2 cellular contexts compared by ENCODE assay signal in genomic region chr6:116072368-116072767, GRCh38.
TF ChIP-seq lines count a peak whose summit lies in the region.

No MANE protein-coding gene starts in this region.

TF ChIP-seq in K562, 482 proteins besides CTCF, POLR2A, EP300 and RAD21 (continued from another document and continues in another):
- TF ChIP-seq, protein P1, sequence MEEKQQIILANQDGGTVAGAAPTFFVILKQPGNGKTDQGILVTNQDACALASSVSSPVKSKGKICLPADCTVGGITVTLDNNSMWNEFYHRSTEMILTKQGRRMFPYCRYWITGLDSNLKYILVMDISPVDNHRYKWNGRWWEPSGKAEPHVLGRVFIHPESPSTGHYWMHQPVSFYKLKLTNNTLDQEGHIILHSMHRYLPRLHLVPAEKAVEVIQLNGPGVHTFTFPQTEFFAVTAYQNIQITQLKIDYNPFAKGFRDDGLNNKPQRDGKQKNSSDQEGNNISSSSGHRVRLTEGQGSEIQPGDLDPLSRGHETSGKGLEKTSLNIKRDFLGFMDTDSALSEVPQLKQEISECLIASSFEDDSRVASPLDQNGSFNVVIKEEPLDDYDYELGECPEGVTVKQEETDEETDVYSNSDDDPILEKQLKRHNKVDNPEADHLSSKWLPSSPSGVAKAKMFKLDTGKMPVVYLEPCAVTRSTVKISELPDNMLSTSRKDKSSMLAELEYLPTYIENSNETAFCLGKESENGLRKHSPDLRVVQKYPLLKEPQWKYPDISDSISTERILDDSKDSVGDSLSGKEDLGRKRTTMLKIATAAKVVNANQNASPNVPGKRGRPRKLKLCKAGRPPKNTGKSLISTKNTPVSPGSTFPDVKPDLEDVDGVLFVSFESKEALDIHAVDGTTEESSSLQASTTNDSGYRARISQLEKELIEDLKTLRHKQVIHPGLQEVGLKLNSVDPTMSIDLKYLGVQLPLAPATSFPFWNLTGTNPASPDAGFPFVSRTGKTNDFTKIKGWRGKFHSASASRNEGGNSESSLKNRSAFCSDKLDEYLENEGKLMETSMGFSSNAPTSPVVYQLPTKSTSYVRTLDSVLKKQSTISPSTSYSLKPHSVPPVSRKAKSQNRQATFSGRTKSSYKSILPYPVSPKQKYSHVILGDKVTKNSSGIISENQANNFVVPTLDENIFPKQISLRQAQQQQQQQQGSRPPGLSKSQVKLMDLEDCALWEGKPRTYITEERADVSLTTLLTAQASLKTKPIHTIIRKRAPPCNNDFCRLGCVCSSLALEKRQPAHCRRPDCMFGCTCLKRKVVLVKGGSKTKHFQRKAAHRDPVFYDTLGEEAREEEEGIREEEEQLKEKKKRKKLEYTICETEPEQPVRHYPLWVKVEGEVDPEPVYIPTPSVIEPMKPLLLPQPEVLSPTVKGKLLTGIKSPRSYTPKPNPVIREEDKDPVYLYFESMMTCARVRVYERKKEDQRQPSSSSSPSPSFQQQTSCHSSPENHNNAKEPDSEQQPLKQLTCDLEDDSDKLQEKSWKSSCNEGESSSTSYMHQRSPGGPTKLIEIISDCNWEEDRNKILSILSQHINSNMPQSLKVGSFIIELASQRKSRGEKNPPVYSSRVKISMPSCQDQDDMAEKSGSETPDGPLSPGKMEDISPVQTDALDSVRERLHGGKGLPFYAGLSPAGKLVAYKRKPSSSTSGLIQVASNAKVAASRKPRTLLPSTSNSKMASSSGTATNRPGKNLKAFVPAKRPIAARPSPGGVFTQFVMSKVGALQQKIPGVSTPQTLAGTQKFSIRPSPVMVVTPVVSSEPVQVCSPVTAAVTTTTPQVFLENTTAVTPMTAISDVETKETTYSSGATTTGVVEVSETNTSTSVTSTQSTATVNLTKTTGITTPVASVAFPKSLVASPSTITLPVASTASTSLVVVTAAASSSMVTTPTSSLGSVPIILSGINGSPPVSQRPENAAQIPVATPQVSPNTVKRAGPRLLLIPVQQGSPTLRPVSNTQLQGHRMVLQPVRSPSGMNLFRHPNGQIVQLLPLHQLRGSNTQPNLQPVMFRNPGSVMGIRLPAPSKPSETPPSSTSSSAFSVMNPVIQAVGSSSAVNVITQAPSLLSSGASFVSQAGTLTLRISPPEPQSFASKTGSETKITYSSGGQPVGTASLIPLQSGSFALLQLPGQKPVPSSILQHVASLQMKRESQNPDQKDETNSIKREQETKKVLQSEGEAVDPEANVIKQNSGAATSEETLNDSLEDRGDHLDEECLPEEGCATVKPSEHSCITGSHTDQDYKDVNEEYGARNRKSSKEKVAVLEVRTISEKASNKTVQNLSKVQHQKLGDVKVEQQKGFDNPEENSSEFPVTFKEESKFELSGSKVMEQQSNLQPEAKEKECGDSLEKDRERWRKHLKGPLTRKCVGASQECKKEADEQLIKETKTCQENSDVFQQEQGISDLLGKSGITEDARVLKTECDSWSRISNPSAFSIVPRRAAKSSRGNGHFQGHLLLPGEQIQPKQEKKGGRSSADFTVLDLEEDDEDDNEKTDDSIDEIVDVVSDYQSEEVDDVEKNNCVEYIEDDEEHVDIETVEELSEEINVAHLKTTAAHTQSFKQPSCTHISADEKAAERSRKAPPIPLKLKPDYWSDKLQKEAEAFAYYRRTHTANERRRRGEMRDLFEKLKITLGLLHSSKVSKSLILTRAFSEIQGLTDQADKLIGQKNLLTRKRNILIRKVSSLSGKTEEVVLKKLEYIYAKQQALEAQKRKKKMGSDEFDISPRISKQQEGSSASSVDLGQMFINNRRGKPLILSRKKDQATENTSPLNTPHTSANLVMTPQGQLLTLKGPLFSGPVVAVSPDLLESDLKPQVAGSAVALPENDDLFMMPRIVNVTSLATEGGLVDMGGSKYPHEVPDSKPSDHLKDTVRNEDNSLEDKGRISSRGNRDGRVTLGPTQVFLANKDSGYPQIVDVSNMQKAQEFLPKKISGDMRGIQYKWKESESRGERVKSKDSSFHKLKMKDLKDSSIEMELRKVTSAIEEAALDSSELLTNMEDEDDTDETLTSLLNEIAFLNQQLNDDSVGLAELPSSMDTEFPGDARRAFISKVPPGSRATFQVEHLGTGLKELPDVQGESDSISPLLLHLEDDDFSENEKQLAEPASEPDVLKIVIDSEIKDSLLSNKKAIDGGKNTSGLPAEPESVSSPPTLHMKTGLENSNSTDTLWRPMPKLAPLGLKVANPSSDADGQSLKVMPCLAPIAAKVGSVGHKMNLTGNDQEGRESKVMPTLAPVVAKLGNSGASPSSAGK (IDR thresholded peaks at IDR 0.05) = peak; percentile 60
- TF ChIP-seq NR2C2 (CRISPR knock-in tag; IDR thresholded peaks at IDR 0.05) (no peak), NR2C2 (tag; IDR thresholded peaks at IDR 0.05) (peak; percentile 59; the same call in 1 of the 2 replicates), HNRNPK (IDR thresholded peaks at IDR 0.05; ENCODE audit: low read depth, low read length, poor library complexity, severe bottlenecking) (no peak)
- TF ChIP-seq, protein P2, sequence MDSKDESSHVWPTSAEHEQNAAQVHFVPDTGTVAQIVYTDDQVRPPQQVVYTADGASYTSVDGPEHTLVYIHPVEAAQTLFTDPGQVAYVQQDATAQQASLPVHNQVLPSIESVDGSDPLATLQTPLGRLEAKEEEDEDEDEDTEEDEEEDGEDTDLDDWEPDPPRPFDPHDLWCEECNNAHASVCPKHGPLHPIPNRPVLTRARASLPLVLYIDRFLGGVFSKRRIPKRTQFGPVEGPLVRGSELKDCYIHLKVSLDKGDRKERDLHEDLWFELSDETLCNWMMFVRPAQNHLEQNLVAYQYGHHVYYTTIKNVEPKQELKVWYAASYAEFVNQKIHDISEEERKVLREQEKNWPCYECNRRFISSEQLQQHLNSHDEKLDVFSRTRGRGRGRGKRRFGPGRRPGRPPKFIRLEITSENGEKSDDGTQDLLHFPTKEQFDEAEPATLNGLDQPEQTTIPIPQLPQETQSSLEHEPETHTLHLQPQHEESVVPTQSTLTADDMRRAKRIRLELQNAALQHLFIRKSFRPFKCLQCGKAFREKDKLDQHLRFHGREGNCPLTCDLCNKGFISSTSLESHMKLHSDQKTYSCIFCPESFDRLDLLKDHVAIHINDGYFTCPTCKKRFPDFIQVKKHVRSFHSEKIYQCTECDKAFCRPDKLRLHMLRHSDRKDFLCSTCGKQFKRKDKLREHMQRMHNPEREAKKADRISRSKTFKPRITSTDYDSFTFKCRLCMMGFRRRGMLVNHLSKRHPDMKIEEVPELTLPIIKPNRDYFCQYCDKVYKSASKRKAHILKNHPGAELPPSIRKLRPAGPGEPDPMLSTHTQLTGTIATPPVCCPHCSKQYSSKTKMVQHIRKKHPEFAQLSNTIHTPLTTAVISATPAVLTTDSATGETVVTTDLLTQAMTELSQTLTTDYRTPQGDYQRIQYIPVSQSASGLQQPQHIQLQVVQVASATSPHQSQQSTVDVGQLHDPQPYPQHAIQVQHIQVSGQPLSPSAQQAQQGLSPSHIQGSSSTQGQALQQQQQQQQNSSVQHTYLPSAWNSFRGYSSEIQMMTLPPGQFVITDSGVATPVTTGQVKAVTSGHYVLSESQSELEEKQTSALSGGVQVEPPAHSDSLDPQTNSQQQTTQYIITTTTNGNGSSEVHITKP (IDR thresholded peaks at IDR 0.05; ENCODE audit: partially characterized antibody) = no peak

TF ChIP-seq in HepG2, 621 proteins besides CTCF, POLR2A, EP300 and RAD21 (continued from another document and continues in another):
- TF ChIP-seq KIAA2018 (CRISPR knock-in tag; IDR thresholded peaks at IDR 0.05; ENCODE audit: borderline replicate concordance) (no peak), SALL2 (CRISPR knock-in tag; IDR thresholded peaks at IDR 0.05) (no peak; the same call in 1 of the 2 replicates), ZEB1 (IDR thresholded peaks at IDR 0.05; ENCODE audit: insufficient replicate concordance, low read depth) (no peak), PAF1 (CRISPR knock-in tag; IDR thresholded peaks at IDR 0.05) (no peak), CERS6 (CRISPR knock-in tag; IDR thresholded peaks at IDR 0.05) (no peak), PCBP2 (optimal IDR thresholded peaks at IDR 0.05; ENCODE audit: low read depth, low read length, poor library complexity, severe bottlenecking) (no peak), SMYD3 (CRISPR knock-in tag; IDR thresholded peaks at IDR 0.05) (no peak), EED (CRISPR knock-in tag; IDR thresholded peaks at IDR 0.05) (no peak), ZBTB7A (CRISPR knock-in tag; IDR thresholded peaks at IDR 0.05) (no peak), ZNF878 (CRISPR knock-in tag; IDR thresholded peaks at IDR 0.05) (peak; percentile 77; the same call in 1 of the 2 replicates), ZBTB14 (CRISPR knock-in tag; IDR thresholded peaks at IDR 0.05) (no peak)
